ENCODE assay signal across 19 cellular contexts in the genomic region with DNA sequence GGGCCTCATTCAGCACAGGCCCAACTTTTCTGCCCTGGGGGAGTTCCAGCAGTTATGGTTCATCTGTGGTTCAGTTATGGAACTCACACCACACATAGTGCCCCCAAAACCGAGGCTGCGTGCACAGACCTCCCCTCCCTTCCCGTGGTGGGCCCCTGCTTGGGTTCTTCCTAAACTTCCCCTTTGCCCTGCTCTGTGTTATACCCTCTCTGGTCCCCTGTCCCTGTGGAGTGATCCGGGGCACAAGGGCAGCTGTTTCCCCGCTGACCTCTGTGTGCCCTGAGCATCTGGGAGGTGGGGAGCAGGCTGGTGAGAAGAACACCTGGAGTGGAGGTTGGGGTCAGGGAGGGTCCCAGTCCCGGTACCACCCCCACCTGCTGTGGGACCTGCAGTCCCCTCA. TPM values are rescaled to one million over a fixed set of nuclear protein-coding genes. Genes with fewer than 3 reads are reported as not detected.
"Had no signal": no experiment of that assay in that cellular context is flagged by ENCODE, and none has a peak within 500 bp of the region (broad histone marks: within the 10 kb centered on the region; RNA-seq: fewer than 3 reads in every experiment).

No MANE protein-coding gene starts in this region.

- ATAC-seq: heart right ventricle, left colon, lower lobe of right lung, right cardiac atrium, T-cell had no signal

- H3K4me3 ChIP-seq: cardiac muscle cell, heart right ventricle, lower lobe of right lung, suprapubic skin had no signal

- H3K4me2 ChIP-seq: SK-N-SH had no signal

- DNase-seq: activated CD4-positive, CD25-positive, alpha-beta regulatory T cell treated with anti-CD3 and anti-CD28 coated beads, Interleukin-2, amount 50 U/mL, for 72 hours; activated naive CD4-positive, alpha-beta T cell treated with anti-CD3 and anti-CD28 coated beads for 36 hours; effector memory CD4-positive, alpha-beta T cell; heart right ventricle; left colon; lower lobe of right lung; naive B cell; right cardiac atrium; SK-N-SH; small intestine; stimulated activated CD4-positive, alpha-beta T cell treated with anti-CD3 and anti-CD28 coated beads, Interleukin-4, amount 100 ng/mL, for 24 hours; stimulated activated naive CD4-positive, alpha-beta T cell; T-cell; T-helper 9 cell had no signal

- H3K27ac ChIP-seq: cardiac muscle cell, lower lobe of right lung, suprapubic skin had no signal

- FAIRE-seq: frontal cortex, small intestine had no signal

- H3K36me3 ChIP-seq: cardiac muscle cell, lower lobe of right lung, suprapubic skin had no signal

- H3K9me3 ChIP-seq: heart right ventricle, lower lobe of right lung, SK-N-SH, suprapubic skin had no signal

- H3K27me3 ChIP-seq: cardiac muscle cell, heart right ventricle, suprapubic skin had no signal

- H3K9ac ChIP-seq: SK-N-SH had no signal

RNA-seq across cellular contexts. Expression of a gene that starts 39.4 kb away (rescaled TPM):
- total RNA-seq: activated naive CD4-positive, alpha-beta T cell treated with anti-CD3 and anti-CD28 coated beads for 36 hours; activated T-helper 2 cell treated with anti-CD3 and anti-CD28 coated beads, Interferon-gamma antibody, Interleukin-2, Interleukin-4, amounts not matched to agents 10 μg/mL and 5 μg/mL and 100 μg/mL, durations not matched to agents 14 hours and 24 hours and 36 hours had no signal

RNA-seq across cellular contexts. Expression of a gene that starts 46.3 kb away (rescaled TPM):
- total RNA-seq: activated naive CD4-positive, alpha-beta T cell treated with anti-CD3 and anti-CD28 coated beads for 36 hours; activated T-helper 2 cell treated with anti-CD3 and anti-CD28 coated beads, Interferon-gamma antibody, Interleukin-2, Interleukin-4, amounts not matched to agents 10 μg/mL and 5 μg/mL and 100 μg/mL, durations not matched to agents 14 hours and 24 hours and 36 hours; cardiac muscle cell; frontal cortex; left colon; lower lobe of right lung; right cardiac atrium; T-cell; urinary bladder had no signal
- polyA plus RNA-seq: cardiac muscle cell, heart right ventricle, right cardiac atrium, SK-N-SH, small intestine, urinary bladder had no signal

RNA-seq across cellular contexts. Expression of a gene that starts 59.8 kb away (rescaled TPM):
- total RNA-seq: activated naive CD4-positive, alpha-beta T cell treated with anti-CD3 and anti-CD28 coated beads for 36 hours; activated T-helper 2 cell treated with anti-CD3 and anti-CD28 coated beads, Interferon-gamma antibody, Interleukin-2, Interleukin-4, amounts not matched to agents 10 μg/mL and 5 μg/mL and 100 μg/mL, durations not matched to agents 14 hours and 24 hours and 36 hours; cardiac muscle cell; frontal cortex had no signal
- polyA plus RNA-seq: cardiac muscle cell, SK-N-SH had no signal
